17 cellular contexts compared by ENCODE assay signal in genomic region chr10:3293536-3294431, GRCh38.
DNase-seq lines count a peak whose midpoint lies in the region; ATAC-seq and TF ChIP-seq lines count a peak whose summit lies in the region.
"Had no signal": no experiment of that assay in that cellular context is flagged by ENCODE, and none has a peak within 500 bp of the region (broad histone marks: within the 10 kb centered on the region; RNA-seq: fewer than 3 reads in every experiment).

No MANE protein-coding gene starts in this region.

- TF ChIP-seq CTCF in AG09319 (IDR thresholded peaks at IDR 0.05; ENCODE audit: low read depth, low read length) (no peak), osteoblast (IDR thresholded peaks at IDR 0.05; ENCODE audit: extremely low read depth, low read depth, low read length) (no peak)

- peaks cover 2% of the 10 kb centered on the region for H3K4me1 ChIP-seq in osteoblast (ENCODE audit: insufficient read depth, low read length)
- H3K4me1 ChIP-seq: stomach had no signal

- H3K4me3 ChIP-seq in osteoblast (ENCODE audit: insufficient read depth, low read length), result peak overlapping the region; percentile 46
- H3K4me3 ChIP-seq: stomach had no signal

- no peaks in the 10 kb centered on the region for H4K20me1 ChIP-seq in osteoblast (ENCODE audit: insufficient read depth, low read length)

- no peaks in the 10 kb centered on the region for H3K9me3 ChIP-seq in osteoblast (ENCODE audit: low read depth, low read length)
- H3K9me3 ChIP-seq: stomach had no signal

- no peaks in the 10 kb centered on the region for H3K4me1 Mint-ChIP-seq in stimulated activated memory B cell treated with anti-CD40 and anti-IgM and Interleukin-4, amounts not matched to agents 10 μg/mL and 1 μg/mL and 100 μg/mL, for 72 hours
- H3K4me1 Mint-ChIP-seq: naive thymus-derived CD8-positive, alpha-beta T cell had no signal

- H3K4me3 Mint-ChIP-seq in stimulated activated memory B cell treated with anti-CD40 and anti-IgM and Interleukin-4, amounts not matched to agents 10 μg/mL and 1 μg/mL and 100 μg/mL, for 72 hours, result no peak overlapping the region
- H3K4me3 Mint-ChIP-seq: activated CD4-positive, alpha-beta memory T cell treated with anti-CD3 and anti-CD28 coated beads for 36 hours; endodermal cell; H9; naive thymus-derived CD8-positive, alpha-beta T cell had no signal

- no peak for ATAC-seq in stimulated activated memory B cell treated with anti-CD40 and anti-IgM and Interleukin-4, amounts not matched to agents 10 μg/mL and 1 μg/mL and 100 μg/mL, for 72 hours
- no peak for ATAC-seq in HG03520 (IDR thresholded peaks at IDR 0.05; ENCODE audit: unreplicated experiment)
- ATAC-seq: naive thymus-derived CD8-positive, alpha-beta T cell had no signal

- no peaks in the 10 kb centered on the region for H3K36me3 Mint-ChIP-seq in stimulated activated memory B cell treated with anti-CD40 and anti-IgM and Interleukin-4, amounts not matched to agents 10 μg/mL and 1 μg/mL and 100 μg/mL, for 72 hours
- H3K36me3 Mint-ChIP-seq: activated CD4-positive, alpha-beta memory T cell treated with anti-CD3 and anti-CD28 coated beads for 36 hours; naive thymus-derived CD8-positive, alpha-beta T cell had no signal

- H3K79me2 ChIP-seq in osteoblast (ENCODE audit: insufficient read depth, low read length), result no peaks in the 10 kb centered on the region

- peaks cover 15% of the 10 kb centered on the region for H3K27me3 ChIP-seq in osteoblast (ENCODE audit: insufficient read depth, low read length)
- H3K27me3 ChIP-seq: stomach had no signal

- no peak overlapping the region for H3K27ac Mint-ChIP-seq in stimulated activated memory B cell treated with anti-CD40 and anti-IgM and Interleukin-4, amounts not matched to agents 10 μg/mL and 1 μg/mL and 100 μg/mL, for 72 hours
- H3K27ac Mint-ChIP-seq: activated CD4-positive, alpha-beta memory T cell treated with anti-CD3 and anti-CD28 coated beads for 36 hours; activated T-helper 2 cell treated with anti-CD3 and anti-CD28 coated beads, Interferon-gamma antibody, Interleukin-2, Interleukin-4, amounts not matched to agents 10 μg/mL and 5 μg/mL and 100 μg/mL, durations not matched to agents 14 hours and 24 hours and 36 hours; endodermal cell; naive thymus-derived CD8-positive, alpha-beta T cell had no signal

- H3K27ac ChIP-seq in osteoblast (ENCODE audit: low read depth, low read length), result no peak overlapping the region
- H3K27ac ChIP-seq in caudate nucleus (ENCODE audit: low read depth, low read length), result no peak overlapping the region

- H3K9me3 Mint-ChIP-seq in stimulated activated memory B cell treated with anti-CD40 and anti-IgM and Interleukin-4, amounts not matched to agents 10 μg/mL and 1 μg/mL and 100 μg/mL, for 72 hours, result no peaks in the 10 kb centered on the region
- H3K9me3 Mint-ChIP-seq: activated CD4-positive, alpha-beta memory T cell treated with anti-CD3 and anti-CD28 coated beads for 36 hours; activated T-helper 2 cell treated with anti-CD3 and anti-CD28 coated beads, Interferon-gamma antibody, Interleukin-2, Interleukin-4, amounts not matched to agents 10 μg/mL and 5 μg/mL and 100 μg/mL, durations not matched to agents 14 hours and 24 hours and 36 hours; endodermal cell; H9; naive thymus-derived CD8-positive, alpha-beta T cell had no signal

- H3K4me2 ChIP-seq in osteoblast (ENCODE audit: insufficient read depth, low read length), result peak overlapping the region; percentile 74

- peak; percentile 23 for DNase-seq in AG09319 (ENCODE audit: extremely low read depth, low read depth)
- peak; percentile 54 for DNase-seq in NCI-H345 (lab: John Stamatoyannopoulos, UW)
- peak; percentile 88 for DNase-seq in fibroblast of peridontal ligament (ENCODE audit: extremely low read depth)
- peak; percentile 88 for DNase-seq in osteoblast (ENCODE audit: insufficient read length, low spot score, missing footprints)
- DNase-seq in caudate nucleus (lab: John Stamatoyannopoulos, UW), result no peak
- no peak for DNase-seq in T-helper 9 cell
- DNase-seq: ACHN; activated CD4-positive, alpha-beta memory T cell treated with anti-CD3 and anti-CD28 coated beads for 36 hours; endodermal cell; H9; naive thymus-derived CD8-positive, alpha-beta T cell; NCI-H2107; small intestine; stomach had no signal

- no peaks in the 10 kb centered on the region for H3K36me3 ChIP-seq in osteoblast (ENCODE audit: insufficient read depth, low read length)
- H3K36me3 ChIP-seq: stomach had no signal

- peaks cover 24% of the 10 kb centered on the region for H3K27me3 Mint-ChIP-seq in stimulated activated memory B cell treated with anti-CD40 and anti-IgM and Interleukin-4, amounts not matched to agents 10 μg/mL and 1 μg/mL and 100 μg/mL, for 72 hours

- peak overlapping the region; percentile 69 for H2AFZ ChIP-seq in osteoblast (ENCODE audit: low read length)

Comparison
In these comparisons a context has a peak if more than half of its experiments do, and no peak if none do; other contexts are left out.
1. DNase-seq: peak in AG09319 (single experiment), NCI-H345 (single experiment), fibroblast of peridontal ligament (single experiment) and osteoblast (single experiment); none in caudate nucleus (0 of 61) and T-helper 9 cell (single experiment).